8 cellular contexts compared by ENCODE assay signal in the genomic region with DNA sequence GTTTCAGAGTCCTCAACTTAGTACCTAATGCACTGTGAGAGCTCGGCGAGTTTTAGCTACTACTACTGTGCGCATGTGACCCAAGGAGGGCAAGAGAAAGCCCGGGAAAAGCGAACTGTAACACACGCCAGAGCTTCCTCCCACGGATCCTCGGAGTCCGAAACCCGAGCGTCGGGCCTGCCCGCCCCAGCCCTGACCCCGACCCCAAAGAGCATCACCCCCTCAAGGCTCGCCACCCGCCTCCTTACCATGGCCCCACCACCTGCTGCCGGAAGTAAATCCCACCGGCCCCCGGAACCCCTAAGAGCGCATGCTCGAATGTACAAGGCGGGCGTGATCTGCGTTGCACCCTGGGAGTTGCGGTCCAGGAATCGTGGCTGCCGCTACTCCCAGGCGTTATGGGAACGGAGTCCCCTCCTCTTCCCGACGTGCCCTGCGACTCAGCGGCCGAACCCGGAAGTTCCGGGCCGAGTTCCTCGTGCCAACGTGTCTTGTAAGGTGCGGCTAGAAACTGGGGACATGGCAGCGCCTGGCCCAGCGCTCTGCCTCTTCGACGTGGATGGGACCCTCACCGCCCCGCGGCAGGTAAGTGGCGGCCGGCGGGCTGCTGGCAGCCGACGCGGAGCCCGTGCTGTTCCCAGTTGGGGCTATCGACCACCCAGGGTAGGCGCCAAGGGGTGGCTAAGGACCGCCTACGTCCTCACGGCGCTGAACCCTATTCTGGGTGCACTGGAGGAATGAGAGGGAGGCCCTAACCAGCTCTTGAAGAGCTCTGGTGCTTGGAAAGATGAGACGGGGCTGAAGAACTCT. TPM values are rescaled to one million over a fixed set of nuclear protein-coding genes. Genes with fewer than 3 reads are reported as not detected.
A peak's percentile ranks its signal among the peaks of the same experiment; 100 is the strongest.
DNase-seq lines count a peak whose midpoint lies in the region; ATAC-seq and TF ChIP-seq lines count a peak whose summit lies in the region.

A gene (plus strand): TSS at position 476 of the 810 bp plus-strand sequence. CDS start 44 bp downstream, at position 520.
A gene with protein sequence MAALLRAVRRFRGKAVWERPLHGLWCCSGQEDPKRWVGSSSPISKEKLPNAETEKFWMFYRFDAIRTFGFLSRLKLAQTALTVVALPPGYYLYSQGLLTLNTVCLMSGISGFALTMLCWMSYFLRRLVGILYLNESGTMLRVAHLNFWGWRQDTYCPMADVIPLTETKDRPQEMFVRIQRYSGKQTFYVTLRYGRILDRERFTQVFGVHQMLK (minus strand): TSS at position 276 of the 810 bp plus-strand sequence. CDS start 25 bp downstream, at position 251.

- no peaks in the 10 kb centered on the region for H3K9me2 ChIP-seq in PC-3 (replicated peaks; ENCODE audit: low read length)

- peaks cover 8% of the 10 kb centered on the region; the same call in 1 of the 2 replicates for H3K36me3 ChIP-seq in PC-3 (ENCODE audit: low read depth, low read length)

- H3K4me2 ChIP-seq in PC-3 (ENCODE audit: low read length), result peak within 1 kb of the TSS; percentile 100

- ATAC-seq in GM21717 (IDR thresholded peaks at IDR 0.05; ENCODE audit: unreplicated experiment) (peak; percentile 92), PC-3 (peak; percentile 97)

- peak within 1 kb of the TSS; percentile 81 for H3K27ac ChIP-seq in PC-3 (ENCODE audit: low read length)

- H3K9ac ChIP-seq in PC-3 (ENCODE audit: low read length), result peak within 1 kb of the TSS; percentile 98

- 0 out of 2 replicates have a peak, but pooled peaks cover 10% of the 10 kb centered on the region for H4K20me1 ChIP-seq in PC-3 (ENCODE audit: low read length)

- TF ChIP-seq CTCF in PC-3 (conservative IDR thresholded peaks at IDR 0.05; ENCODE audit: low read depth, low read length), result no peak
- no peak for TF ChIP-seq CTCF in epithelial cell of proximal tubule (conservative IDR thresholded peaks at IDR 0.05; ENCODE audit: low read depth, low read length)

- peak within 1 kb of the TSS; percentile 96 for H3K4me3 ChIP-seq in Jurkat, Clone E6-1 (ENCODE audit: low read length)
- H3K4me3 ChIP-seq in PC-3 (ENCODE audit: low read length) (peak within 1 kb of the TSS; percentile 98), epithelial cell of proximal tubule (ENCODE audit: low read depth, low read length) (peak within 1 kb of the TSS; percentile 92)

- H3K27me3 ChIP-seq in PC-3 (ENCODE audit: low read length), result no peaks in the 10 kb centered on the region

- peaks cover 74% of the 10 kb centered on the region for H3K79me2 ChIP-seq in PC-3 (ENCODE audit: low read length)

- no peaks in the 10 kb centered on the region for H3K9me3 ChIP-seq in PC-3 (ENCODE audit: low read length)

- POLR2A ChIA-PET in PC-3 (lab: Charles Lee; ENCODE audit: unreplicated experiment), result no interaction called here

- no peaks in the 10 kb centered on the region for H3F3A ChIP-seq in PC-3 (ENCODE audit: low read length, unreplicated experiment)

- H3K4me1 ChIP-seq in PC-3 (ENCODE audit: insufficient read depth, low read length), result peaks cover 24% of the 10 kb centered on the region

- BruUV-seq in PC-3 (replicated peaks; lab: Mats Ljungman, UMichigan), result no TSS peak

- H2AFZ ChIP-seq in PC-3 (ENCODE audit: low read length), result peak within 1 kb of the TSS; percentile 79

- intact Hi-C loops in PC-3 (cut with micrococcal nuclease), result loop anchor here (5.0 kb wide), 1 partner anchor 70 kb away; a partner anchor contains a TSS

- CTCF ChIA-PET in PC-3 (lab: Charles Lee), result interaction anchor here (0.5 kb wide), 1 partner anchor 137 kb away, joined by 3 read pairs; no protein-coding TSS in a partner anchor

- DNase-seq in DMS53 (lab: John Stamatoyannopoulos, UW) (peak; percentile 97), PC-3 (peak; percentile 93), activated T-cell treated with anti-CD3 and anti-CD28 coated beads for 48 hours (ENCODE audit: low read depth) (peak; percentile 91), epithelial cell of proximal tubule (ENCODE audit: low read depth) (peak; percentile 60), mucosa of gallbladder (ENCODE audit: low spot score) (peak; percentile 97)
- DNase-seq in Jurkat, Clone E6-1 (ENCODE audit: low read depth, low spot score), result peak; percentile 97
- DNase-seq in stimulated activated CD8-positive, alpha-beta memory T cell treated with anti-CD3 and anti-CD28 coated beads, Interleukin-4, amount 100 ng/mL, for 24 hours (ENCODE audit: low read depth), result peak; percentile 94

RNA-seq across cellular contexts. Expression of the first gene that starts in this region (rescaled TPM):
- polyA plus RNA-seq in Jurkat, Clone E6-1 (2012; ENCODE audit: insufficient read depth, insufficient read length), result 26.4 TPM
- total RNA-seq in PC-3 (2014; rRNA removed) (28.4 and 35.2 TPM in 2 replicates), epithelial cell of proximal tubule (28.6 and 44.2 TPM in 2 replicates), mucosa of gallbladder (33.2 TPM)

RNA-seq across cellular contexts. Expression of the second gene that starts in this region (rescaled TPM):
- 19.9 TPM for polyA plus RNA-seq in Jurkat, Clone E6-1 (2012; ENCODE audit: insufficient read depth, insufficient read length)
- 5.8 and 7.4 TPM in 2 replicates for total RNA-seq in PC-3 (2014; rRNA removed)
- 9.1 and 12.6 TPM in 2 replicates for total RNA-seq in epithelial cell of proximal tubule
- 11.1 TPM for total RNA-seq in mucosa of gallbladder

Comparison
In these comparisons a context has a peak if more than half of its experiments do, and no peak if none do; other contexts are left out.
1. Peak in every context shown above with its lines: DNase-seq, ATAC-seq, H3K4me3 ChIP-seq and H3K27ac ChIP-seq.